20 cellular contexts compared by ENCODE assay signal in genomic region chr1:30812093-30812492, GRCh38. TPM values are rescaled to one million over a fixed set of nuclear protein-coding genes. Genes with fewer than 3 reads are reported as not detected.
A peak's percentile ranks its signal among the peaks of the same experiment; 100 is the strongest.
DNase-seq lines count a peak whose midpoint lies in the region; ATAC-seq and TF ChIP-seq lines count a peak whose summit lies in the region.
"Had no signal": no experiment of that assay in that cellular context is flagged by ENCODE, and none has a peak within 500 bp of the region (broad histone marks: within the 10 kb centered on the region; RNA-seq: fewer than 3 reads in every experiment).

No MANE protein-coding gene starts in this region.

- ATAC-seq in HG02970 (IDR thresholded peaks at IDR 0.05; ENCODE audit: low FRiP score, unreplicated experiment) = no peak
- ATAC-seq: A549, HCT116 had no signal

- H3K4me3 ChIP-seq in NT2/D1 (ENCODE audit: insufficient read length, low read depth) (no peak overlapping the region), rectal smooth muscle tissue (ENCODE audit: low read length) (no peak overlapping the region), mesendoderm (ENCODE audit: low read length) (no peak overlapping the region)
- H3K4me3 ChIP-seq: A549, GM23248 had no signal

- no peak overlapping the region for H2BK5ac ChIP-seq in mesendoderm (ENCODE audit: low read length)

- WGBS in mesendoderm (ENCODE audit: extremely low coverage, insufficient coverage, low lambda C conversion rate) = no CpG with 5 or more reads among the region's 3 CpGs

- H3K9me3 Mint-ChIP-seq in endothelial cell (ENCODE audit: unreplicated experiment) = no peaks in the 10 kb centered on the region
- H3K9me3 Mint-ChIP-seq: CD4-positive, alpha-beta memory T cell; HFFc6 had no signal

- H3K27me3 ChIP-seq in NT2/D1 (ENCODE audit: insufficient read depth, insufficient read length) (peaks cover 6% of the 10 kb centered on the region), rectal smooth muscle tissue (ENCODE audit: control insufficient read depth, insufficient read depth, low read length) (no peaks in the 10 kb centered on the region), mesendoderm (ENCODE audit: insufficient read depth, low read length, poor library complexity) (no peaks in the 10 kb centered on the region)

- TF ChIP-seq CTCF in endothelial cell (IDR thresholded peaks at IDR 0.05; ENCODE audit: unreplicated experiment) = no peak

- no peaks in the 10 kb centered on the region for H3K36me3 Mint-ChIP-seq in endothelial cell (ENCODE audit: low read depth, unreplicated experiment)
- H3K36me3 Mint-ChIP-seq: CD4-positive, alpha-beta memory T cell had no signal

- H3K36me3 ChIP-seq in NT2/D1 (ENCODE audit: insufficient read depth, insufficient read length, low read length) = no peaks in the 10 kb centered on the region
- no peaks in the 10 kb centered on the region for H3K36me3 ChIP-seq in rectal smooth muscle tissue (ENCODE audit: control insufficient read depth, insufficient read depth, low read length)
- H3K36me3 ChIP-seq in mesendoderm (ENCODE audit: control insufficient read depth, insufficient read depth, low read length) = no peaks in the 10 kb centered on the region

- no peaks in the 10 kb centered on the region for H3K79me1 ChIP-seq in mesendoderm (ENCODE audit: low read length)

- H3K27ac ChIP-seq in rectal smooth muscle tissue (ENCODE audit: low read depth, low read length) = peak overlapping the region; percentile 38
- no peak overlapping the region for H3K27ac ChIP-seq in mesendoderm (ENCODE audit: low read depth, low read length)
- H3K27ac ChIP-seq: 22Rv1, A549, C4-2B, GM23248 had no signal

- peaks cover 7% of the 10 kb centered on the region for H3K27me3 Mint-ChIP-seq in endothelial cell (ENCODE audit: unreplicated experiment)

- H3K4me2 ChIP-seq in mesendoderm (ENCODE audit: low read length) = no peak overlapping the region
- H3K4me2 ChIP-seq: A549 had no signal

- no peak overlapping the region for H3K56ac ChIP-seq in mesendoderm (ENCODE audit: low read length)

- no peaks in the 10 kb centered on the region for H3K79me2 ChIP-seq in mesendoderm (ENCODE audit: control insufficient read depth, insufficient read depth, low read length)

- H3K4me1 ChIP-seq in NT2/D1 (ENCODE audit: insufficient read depth, insufficient read length) (peaks cover 17% of the 10 kb centered on the region), rectal smooth muscle tissue (ENCODE audit: control insufficient read depth, insufficient read depth, low read length) (peaks cover 46% of the 10 kb centered on the region), mesendoderm (ENCODE audit: control insufficient read depth, low read depth, low read length) (peaks cover 5% of the 10 kb centered on the region)

- no peak overlapping the region for H2AK5ac ChIP-seq in mesendoderm (ENCODE audit: low read length)

- H3K23ac ChIP-seq in mesendoderm (ENCODE audit: low read length) = no peak overlapping the region

- H3K4ac ChIP-seq in mesendoderm (ENCODE audit: low read depth, low read length) = no peak overlapping the region

- no peak overlapping the region for H4K5ac ChIP-seq in mesendoderm (ENCODE audit: low read length)

- H3K9me3 ChIP-seq in NT2/D1 (ENCODE audit: insufficient read depth, low read length) = no peaks in the 10 kb centered on the region
- H3K9me3 ChIP-seq: A549 had no signal

- H3K9ac ChIP-seq in NT2/D1 (ENCODE audit: insufficient read length, low read depth) = peak overlapping the region; percentile 21
- no peak overlapping the region for H3K9ac ChIP-seq in rectal smooth muscle tissue (ENCODE audit: low read length)
- no peak overlapping the region for H3K9ac ChIP-seq in mesendoderm (ENCODE audit: low read length)
- H3K9ac ChIP-seq: GM23248 had no signal

- no peak overlapping the region for H2BK120ac ChIP-seq in mesendoderm (ENCODE audit: low read depth, low read length)

- no peak overlapping the region for H2BK15ac ChIP-seq in mesendoderm (replicated peaks; ENCODE audit: low read depth)

- H3K4me1 Mint-ChIP-seq in endothelial cell (ENCODE audit: unreplicated experiment) = peaks cover 30% of the 10 kb centered on the region
- H3K4me1 Mint-ChIP-seq: CD4-positive, alpha-beta memory T cell had no signal

- peak; percentile 50 for DNase-seq in NCI-H82 (lab: John Stamatoyannopoulos, UW)
- no peak for DNase-seq in NCI-H82 treated with DMSO at 0.1 percent for 48 hours (lab: John Stamatoyannopoulos, UW; ENCODE audit: unreplicated experiment)
- DNase-seq in NT2/D1 (ENCODE audit: low read depth, low spot score) = no peak
- DNase-seq in endothelial cell (ENCODE audit: low spot score) = no peak
- no peak for DNase-seq in activated T-cell treated with anti-CD3 and anti-CD28 coated beads for 4 hours
- DNase-seq in mesendoderm = no peak
- DNase-seq: AML-193; CD4-positive, alpha-beta memory T cell; DMS153; DMS79; GDM1; GM23248; H7; HFFc6 had no signal

- H3K18ac ChIP-seq in mesendoderm (ENCODE audit: low read length) = no peak overlapping the region

- H4K8ac ChIP-seq in mesendoderm (ENCODE audit: low read depth, low read length) = no peak overlapping the region

- H3K4me3 Mint-ChIP-seq in endothelial cell (ENCODE audit: unreplicated experiment) = no peak overlapping the region
- H3K4me3 Mint-ChIP-seq: CD4-positive, alpha-beta memory T cell; HFFc6 had no signal

- peak overlapping the region; percentile 64 for H3K27ac Mint-ChIP-seq in endothelial cell (ENCODE audit: unreplicated experiment)
- H3K27ac Mint-ChIP-seq: CD4-positive, alpha-beta memory T cell; HFFc6 had no signal

RNA-seq across cellular contexts. Expression of gene LAPTM5, which starts 54.5 kb away (rescaled TPM):
- 80.5 TPM for total RNA-seq in endothelial cell (ENCODE audit: unreplicated experiment)
- 0.70 TPM for polyA plus RNA-seq in mesendoderm (2013, experiment 1 of 2)
- polyA plus RNA-seq in mesendoderm (2013, experiment 2 of 2) = 0.64 TPM
- total RNA-seq: GM23248 had no signal
